8 cellular contexts compared by ENCODE assay signal in genomic region chr19:21767065-21767800, GRCh38. TPM values are rescaled to one million over a fixed set of nuclear protein-coding genes. Genes with fewer than 3 reads are reported as not detected.
DNase-seq lines count a peak whose midpoint lies in the region; ATAC-seq, FAIRE-seq and TF ChIP-seq lines count a peak whose summit lies in the region.

Gene ZNF100 (minus strand): TSS chr19:21767579. CDS start chr19:21767429, 150 bp downstream.

- peak; percentile 78 for FAIRE-seq in keratinocyte (lab: Jason Lieb, UNC)

- peak within 1 kb of the TSS; percentile 87 to 93 (median 88) for H3K4me3 ChIP-seq in keratinocyte (ENCODE audit: control insufficient read depth in 2 of 3, extremely low read depth in 1 of 3, insufficient read depth in 2 of 3, low read depth in 1 of 3, low read length in 3 of 3)

- H3K9ac ChIP-seq in keratinocyte (ENCODE audit: control insufficient read depth, extremely low read depth, insufficient read depth, low read length), result peak within 1 kb of the TSS; percentile 93

- peak; percentile 87 for ATAC-seq in GM19025 (IDR thresholded peaks at IDR 0.05; ENCODE audit: low read depth, unreplicated experiment)
- peak; percentile 92 for ATAC-seq in HG03280 (IDR thresholded peaks at IDR 0.05; ENCODE audit: unreplicated experiment)
- ATAC-seq in activated CD4-positive, CD25-positive, alpha-beta regulatory T cell treated with anti-CD3 and anti-CD28 coated beads, Interleukin-2, amount 50 U/mL, for 24 hours, result peak; percentile 91 to 93

- H2AFZ ChIP-seq in keratinocyte (ENCODE audit: control insufficient read depth, low read length), result peak within 1 kb of the TSS; percentile 99

- no peaks in the 10 kb centered on the region for H4K20me1 ChIP-seq in keratinocyte (ENCODE audit: control insufficient read depth, extremely low read depth, insufficient read depth, low read length)

- peaks cover 16% of the 10 kb centered on the region for H3K79me2 ChIP-seq in keratinocyte (ENCODE audit: control insufficient read depth, insufficient read depth, low read length)

- no peaks in the 10 kb centered on the region for H3K27me3 ChIP-seq in keratinocyte (ENCODE audit: control insufficient read depth, extremely low read depth, insufficient read depth, low read length)

- peak within 1 kb of the TSS; percentile 77 for H3K4me2 ChIP-seq in keratinocyte (ENCODE audit: control insufficient read depth, extremely low read depth, insufficient read depth, low read depth, low read length)

- no peaks in the 10 kb centered on the region for H3K9me1 ChIP-seq in keratinocyte (ENCODE audit: control insufficient read depth, extremely low read depth, insufficient read depth, low read length)

- H3K4me1 ChIP-seq in keratinocyte (ENCODE audit: control insufficient read depth, extremely low read depth, insufficient read depth, low read length), result no peaks in the 10 kb centered on the region

- no peaks in the 10 kb centered on the region for H3K36me3 ChIP-seq in keratinocyte (ENCODE audit: control insufficient read depth in 2 of 2, extremely low read depth in 1 of 2, insufficient read depth in 2 of 2, low read length in 2 of 2)

- dilution Hi-C loops in keratinocyte (cut with MboI; ENCODE audit: extremely low pct_ligation_motif_present, low sequenced_read_pairs), result no loop called here

- H3K9me3 ChIP-seq in keratinocyte (ENCODE audit: control insufficient read depth, low read depth, low read length), result no peaks in the 10 kb centered on the region

- TF ChIP-seq CTCF in AG09319 (IDR thresholded peaks at IDR 0.05; ENCODE audit: low read depth, low read length), result no peak
- TF ChIP-seq CTCF in keratinocyte (optimal IDR thresholded peaks at IDR 0.05 in 1 of 3, IDR thresholded peaks at IDR 0.05 in 1 of 3, conservative IDR thresholded peaks at IDR 0.05 in 1 of 3; ENCODE audit: extremely low read depth in 1 of 3, insufficient read depth in 2 of 3, low read length in 3 of 3), result no peak

- H3K27ac ChIP-seq in keratinocyte (ENCODE audit: control insufficient read depth, insufficient read depth, low read length), result peak within 1 kb of the TSS; percentile 83

- DNase-seq in AG09319 (ENCODE audit: extremely low read depth, low read depth), result peak; percentile 76
- DNase-seq in NCI-H345 treated with DMSO at 0.1 percent for 48 hours (lab: John Stamatoyannopoulos, UW; ENCODE audit: unreplicated experiment), result peak; percentile 68
- peak; percentile 97 for DNase-seq in cerebellar cortex (ENCODE audit: low spot score)
- DNase-seq in keratinocyte (ENCODE audit: low read depth, low spot score), result peak; percentile 40
- DNase-seq in stimulated activated CD4-positive, alpha-beta T cell treated with anti-CD3 and anti-CD28 coated beads, Interleukin-12 subunit alpha, Interleukin-12 subunit beta, amount 100 ng/mL, for 48 hours (ENCODE audit: low read depth in 2 of 3, low spot score in 1 of 3), result peak; percentile 76 to 83 (median 83)

RNA-seq across cellular contexts. Expression of gene ZNF100, which starts in this region (rescaled TPM):
- 3.0 to 4.7 TPM (median 3.5 TPM) in 3 replicates for polyA plus RNA-seq in keratinocyte
- 0.64 TPM for polyA plus RNA-seq in keratinocyte (2011; ENCODE audit: low read depth)
- 1.7 TPM in 2 replicates for polyA plus RNA-seq in keratinocyte (2011; cell fraction: cytosol; rRNA removed)
- polyA plus RNA-seq in keratinocyte (2011; cell fraction: nucleus; rRNA removed), result 6.4 and 7.2 TPM in 2 replicates
- polyA plus RNA-seq in keratinocyte (2012; ENCODE audit: low replicate concordance), result 1.4 and 2.3 TPM in 2 replicates
- polyA minus RNA-seq in keratinocyte, result 1.9 to 6.4 TPM (median 4.7 TPM) in 3 replicates
- polyA minus RNA-seq in keratinocyte (2011; cell fraction: cytosol; rRNA and poly(A)+ RNA removed), result 3.1 TPM
- polyA minus RNA-seq in keratinocyte (2011; cell fraction: nucleus; rRNA and poly(A)+ RNA removed), result 3.4 and 11.3 TPM in 2 replicates

Comparison
In these comparisons a context has a peak if more than half of its experiments do, and no peak if none do; other contexts are left out.
1. Peak in every context shown above with its lines: DNase-seq, ATAC-seq, H3K4me3 ChIP-seq and H3K27ac ChIP-seq.
2. DNase-seq: peak in every context shown above with its lines; median percentile 97 in cerebellar cortex; 83 in stimulated activated CD4-positive, alpha-beta T cell treated with anti-CD3 and anti-CD28 coated beads, Interleukin-12 subunit alpha, Interleukin-12 subunit beta, amount 100 ng/mL, for 48 hours; 76 in AG09319; 68 in NCI-H345 treated with DMSO at 0.1 percent for 48 hours; 40 in keratinocyte.